Comparison of ENCODE assay signal across 9 cellular contexts in genomic region chr2:191688934-191689695, GRCh38. TPM values are rescaled to one million over a fixed set of nuclear protein-coding genes. Genes with fewer than 3 reads are reported as not detected.
A peak's percentile ranks its signal among the peaks of the same experiment; 100 is the strongest.
DNase-seq lines count a peak whose midpoint lies in the region; ATAC-seq, FAIRE-seq and TF ChIP-seq lines count a peak whose summit lies in the region.
"Had no signal": no experiment of that assay in that cellular context is flagged by ENCODE, and none has a peak within 500 bp of the region (broad histone marks: within the 10 kb centered on the region; RNA-seq: fewer than 3 reads in every experiment).

No MANE protein-coding gene starts in this region.

- DNase-seq in GM23248 (peak; percentile 91), RCC 7860 (ENCODE audit: low spot score) (peak; percentile 76), progenitor cell of endocrine pancreas (ENCODE audit: low spot score, unreplicated experiment) (no peak), GM13977 (ENCODE audit: low spot score) (no peak), substantia nigra (lab: John Stamatoyannopoulos, UW) (no peak), SKM-1 (lab: John Stamatoyannopoulos, UW; ENCODE audit: unreplicated experiment) (no peak)
- DNase-seq: Kasumi-1 had no signal

- no peak overlapping the region for H2AFZ ChIP-seq in GM23248

- H3K79me2 ChIP-seq in GM23248 (ENCODE audit: insufficient read depth), result peaks cover 8% of the 10 kb centered on the region; the same call in 1 of the 2 replicates

- H3K9me2 ChIP-seq in GM23248 (ENCODE audit: insufficient read depth), result no peaks in the 10 kb centered on the region

- TF ChIP-seq CTCF in progenitor cell of endocrine pancreas (IDR thresholded peaks at IDR 0.05; ENCODE audit: unreplicated experiment) (no peak), GM13977 (IDR thresholded peaks at IDR 0.05; ENCODE audit: extremely low read depth, insufficient read depth, missing control alignments) (no peak)

- peaks cover 41% of the 10 kb centered on the region for H3K36me3 ChIP-seq in GM23248 (ENCODE audit: low read depth)

- peak; percentile 89 for ATAC-seq in esophagus mucosa
- ATAC-seq in GM18519 (IDR thresholded peaks at IDR 0.05; ENCODE audit: low FRiP score, unreplicated experiment), result no peak

- H3K27ac ChIP-seq in GM23248, result peak overlapping the region; percentile 79
- no peak overlapping the region for H3K27ac ChIP-seq in substantia nigra (ENCODE audit: low read depth, low read length, poor library complexity, severe bottlenecking)

- peak overlapping the region; percentile 95 for H3K27ac Mint-ChIP-seq in progenitor cell of endocrine pancreas

- no peaks in the 10 kb centered on the region for H3K27me3 Mint-ChIP-seq in progenitor cell of endocrine pancreas

- H4K20me1 ChIP-seq in GM23248 (ENCODE audit: insufficient read depth), result no peaks in the 10 kb centered on the region

- H3K27me3 ChIP-seq in GM23248 (replicated peaks; ENCODE audit: insufficient read depth), result no peaks in the 10 kb centered on the region

- H3K4me1 Mint-ChIP-seq in progenitor cell of endocrine pancreas (ENCODE audit: low read depth), result peaks cover 25% of the 10 kb centered on the region

- H3K36me3 Mint-ChIP-seq in progenitor cell of endocrine pancreas (ENCODE audit: insufficient read depth), result no peaks in the 10 kb centered on the region

- H3K9me3 ChIP-seq in GM23248 (ENCODE audit: low read depth), result no peaks in the 10 kb centered on the region

- peaks cover 87% of the 10 kb centered on the region for H3K4me1 ChIP-seq in GM23248 (ENCODE audit: insufficient read depth)

- peak; percentile 86 for FAIRE-seq in RCC 7860 (lab: Jason Lieb, UNC)

- 14 to 15% methylated on average over 2 of the region's 2 CpGs for WGBS in GM23248 (ENCODE audit: low coverage in 1 of 2, low lambda C conversion rate in 2 of 2, missing lambda C conversion rate in 2 of 2), 2 experiments

- peak overlapping the region; percentile 14; the same call in 1 of the 2 replicates for H3K4me3 ChIP-seq in GM23248

- peak overlapping the region; percentile 39 for H3K4me3 Mint-ChIP-seq in progenitor cell of endocrine pancreas (ENCODE audit: low read depth)

- peak overlapping the region; percentile 52 for H3K9ac ChIP-seq in GM23248

- H3K9me3 Mint-ChIP-seq in progenitor cell of endocrine pancreas (ENCODE audit: low read depth), result peaks cover 2% of the 10 kb centered on the region

- H3K4me2 ChIP-seq in GM23248 (ENCODE audit: unreplicated experiment), result peak overlapping the region; percentile 71

- in situ Hi-C loops in GM23248 (cut with MboI), result loop anchor here (25.0 kb wide), 1 partner anchor 473 kb away; no protein-coding TSS in a partner anchor
- in situ Hi-C loops in GM13977 (cut with MboI; ENCODE audit: low pct_unique_long_range_greater_than_20kb, low sequenced_read_pairs, unreplicated experiment), result loop anchor here (10.0 kb wide), 1 partner anchor 124 kb away; no protein-coding TSS in a partner anchor

- H3F3A ChIP-seq in GM23248 (ENCODE audit: insufficient read depth), result peaks cover 95% of the 10 kb centered on the region

RNA-seq across cellular contexts. Expression of gene NABP1, which starts 11.2 kb away (rescaled TPM):
- total RNA-seq in GM23248 (2014; rRNA removed; shearing (Covaris generic)), result 121 and 124 TPM in 2 replicates
- polyA plus RNA-seq in GM23248 (2016; fragmentation: Nextera tagmentation; extraction: Ambion mirVana), result 120 and 148 TPM in 2 replicates
- total RNA-seq in esophagus mucosa (32.8 TPM), progenitor cell of endocrine pancreas (6.4 TPM in 2 replicates)

Comparison
In these comparisons a context has a peak if more than half of its experiments do, and no peak if none do; other contexts are left out.
1. DNase-seq: peak in GM23248 (single experiment) and RCC 7860 (single experiment); none in progenitor cell of endocrine pancreas (single experiment), GM13977 (single experiment), substantia nigra (0 of 49) and SKM-1 (single experiment).